In genomic region chr12:124562796-124563181, GRCh38 we compare ENCODE assay signal across 18 cellular contexts. TPM values are rescaled to one million over a fixed set of nuclear protein-coding genes. Genes with fewer than 3 reads are reported as not detected.
DNase-seq lines count a peak whose midpoint lies in the region; ATAC-seq, FAIRE-seq and TF ChIP-seq lines count a peak whose summit lies in the region.
"Had no signal": no experiment of that assay in that cellular context is flagged by ENCODE, and none has a peak within 500 bp of the region (broad histone marks: within the 10 kb centered on the region; RNA-seq: fewer than 3 reads in every experiment).

No MANE protein-coding gene starts in this region.

- 93% methylated on average over 4 of the region's 4 CpGs for WGBS in smooth muscle cell (ENCODE audit: low lambda C conversion rate)

- ATAC-seq in memory B cell (ENCODE audit: low read depth) (no peak), GM19395 (IDR thresholded peaks at IDR 0.05; ENCODE audit: unreplicated experiment) (no peak), HG02840 (IDR thresholded peaks at IDR 0.05; ENCODE audit: low FRiP score, unreplicated experiment) (no peak)
- ATAC-seq: HCT116, Right ventricle myocardium inferior had no signal

- no peak for DNase-seq in astrocyte (ENCODE audit: low read depth)
- DNase-seq in memory B cell (ENCODE audit: low spot score in 2 of 2), result no peak
- DNase-seq in smooth muscle cell (lab: John Stamatoyannopoulos, UW; ENCODE audit: unreplicated experiment), result no peak
- no peak for DNase-seq in middle frontal gyrus (ENCODE audit: extremely low spot score, low spot score)
- DNase-seq in kidney tubule cell (ENCODE audit: low spot score), result no peak
- DNase-seq: Calu3; CD4-positive, alpha-beta memory T cell; Karpas-422; MM.1S; NCI-H1092 treated with DMSO at 0.1 percent for 48 hours; NCI-H1694; NCI-H524 had no signal

- H3K36me3 Mint-ChIP-seq in astrocyte (ENCODE audit: low read depth, unreplicated experiment) (peaks cover 5% of the 10 kb centered on the region), memory B cell (peaks cover 6% of the 10 kb centered on the region)

- H3K9ac ChIP-seq in astrocyte (ENCODE audit: low read length) (no peak overlapping the region), smooth muscle cell (ENCODE audit: low read depth) (no peak overlapping the region)

- no peaks in the 10 kb centered on the region for H3K27me3 ChIP-seq in astrocyte (ENCODE audit: insufficient read depth, low read length)
- H3K27me3 ChIP-seq in smooth muscle cell (ENCODE audit: low read depth), result no peaks in the 10 kb centered on the region

- H3K79me2 ChIP-seq in astrocyte (ENCODE audit: insufficient read depth, low read length) (peaks cover 93% of the 10 kb centered on the region), smooth muscle cell (ENCODE audit: low read depth) (peaks cover 94% of the 10 kb centered on the region)

- no peak for FAIRE-seq in astrocyte (lab: Jason Lieb, UNC)

- peaks cover 18% of the 10 kb centered on the region for H3F3A ChIP-seq in smooth muscle cell (ENCODE audit: low read depth)

- H3K9me3 ChIP-seq in HEK293 (ENCODE audit: control insufficient read depth, insufficient read depth, low read depth, low read length) (no peaks in the 10 kb centered on the region), astrocyte (ENCODE audit: insufficient read depth, low read depth, low read length) (no peaks in the 10 kb centered on the region), smooth muscle cell (replicated peaks; ENCODE audit: low read depth) (no peaks in the 10 kb centered on the region)

- H3K27me3 Mint-ChIP-seq in astrocyte (ENCODE audit: low read depth, unreplicated experiment) (no peaks in the 10 kb centered on the region), memory B cell (no peaks in the 10 kb centered on the region)
- H3K27me3 Mint-ChIP-seq: B cell; CD4-positive, alpha-beta memory T cell had no signal

- H4K20me1 ChIP-seq in astrocyte (ENCODE audit: insufficient read depth, low read length) (peaks cover 85% of the 10 kb centered on the region), smooth muscle cell (ENCODE audit: low read depth) (peaks cover 86% of the 10 kb centered on the region)

- peak overlapping the region; percentile 82 for H3K4me3 Mint-ChIP-seq in astrocyte (ENCODE audit: unreplicated experiment)
- H3K4me3 Mint-ChIP-seq in memory B cell, result no peak overlapping the region
- H3K4me3 Mint-ChIP-seq: B cell had no signal

- POLR2A ChIA-PET in HEK293 (lab: Yijun Ruan, JAX), result no interaction called here

- H2AFZ ChIP-seq in astrocyte (ENCODE audit: low read depth, low read length), result no peak overlapping the region
- H2AFZ ChIP-seq in smooth muscle cell (ENCODE audit: low read depth), result no peak overlapping the region

- no peak for TF ChIP-seq CTCF in HEK293 (tag by site-specific recombination; IDR thresholded peaks at IDR 0.05)
- TF ChIP-seq CTCF in astrocyte (IDR thresholded peaks at IDR 0.05; ENCODE audit: insufficient read depth, low read depth, low read length), result no peak
- TF ChIP-seq CTCF in smooth muscle cell (IDR thresholded peaks at IDR 0.05; ENCODE audit: borderline replicate concordance, insufficient read depth, poor library complexity, severe bottlenecking), result no peak

- no peaks in the 10 kb centered on the region for H3K9me3 Mint-ChIP-seq in astrocyte (ENCODE audit: unreplicated experiment)
- H3K9me3 Mint-ChIP-seq in memory B cell, result peaks cover 2% of the 10 kb centered on the region

- H3K27ac Mint-ChIP-seq in astrocyte (ENCODE audit: unreplicated experiment), result peak overlapping the region; percentile 12
- peak overlapping the region; percentile 35 for H3K27ac Mint-ChIP-seq in memory B cell

- H3K4me2 ChIP-seq in astrocyte (ENCODE audit: low read length) (no peak overlapping the region), smooth muscle cell (no peak overlapping the region)

- H3K4me1 Mint-ChIP-seq in astrocyte (ENCODE audit: low read depth, unreplicated experiment), result peaks cover 26% of the 10 kb centered on the region
- H3K4me1 Mint-ChIP-seq in memory B cell, result peaks cover 25% of the 10 kb centered on the region

- no peaks in the 10 kb centered on the region for H3K36me3 ChIP-seq in HEK293 (ENCODE audit: control insufficient read depth in 2 of 2, insufficient read depth in 1 of 2, low read length in 2 of 2)
- no peaks in the 10 kb centered on the region for H3K36me3 ChIP-seq in astrocyte (ENCODE audit: insufficient read depth, low read length)
- no peaks in the 10 kb centered on the region for H3K36me3 ChIP-seq in smooth muscle cell (ENCODE audit: low read depth)

- peaks cover 2% of the 10 kb centered on the region; the same call in 1 of the 2 replicates for H3K4me1 ChIP-seq in HEK293 (ENCODE audit: control insufficient read depth, insufficient read depth, low read length)
- peaks cover 17% of the 10 kb centered on the region for H3K4me1 ChIP-seq in astrocyte (ENCODE audit: insufficient read depth, low read length)
- H3K4me1 ChIP-seq in smooth muscle cell (ENCODE audit: low read depth), result peaks cover 16% of the 10 kb centered on the region

- H3K4me3 ChIP-seq in HEK293 (ENCODE audit: low read depth, low read length), result no peak overlapping the region
- H3K4me3 ChIP-seq in astrocyte (ENCODE audit: insufficient read depth, low read depth, low read length), result no peak overlapping the region
- no peak overlapping the region for H3K4me3 ChIP-seq in smooth muscle cell

- H3K27ac ChIP-seq in HEK293 (ENCODE audit: extremely low read depth, low read depth, low read length) (no peak overlapping the region), astrocyte (ENCODE audit: low read depth, low read length) (no peak overlapping the region), smooth muscle cell (ENCODE audit: low read depth) (peak overlapping the region; percentile 98)

- CTCF ChIA-PET in HEK293 (lab: Yijun Ruan, JAX), result interaction anchor here (1.9 kb wide), 1 partner anchor 11 kb away, joined by 7 read pairs; no protein-coding TSS in a partner anchor

TF ChIP-seq in HEK293, 187 proteins besides CTCF, POLR2A, EP300 and RAD21:
- TF ChIP-seq ZNF580 (tag by site-specific recombination; IDR thresholded peaks at IDR 0.05), result 0 out of 2 replicates have a peak, but pooled peaks have one; percentile 18
- TF ChIP-seq, protein P1, sequence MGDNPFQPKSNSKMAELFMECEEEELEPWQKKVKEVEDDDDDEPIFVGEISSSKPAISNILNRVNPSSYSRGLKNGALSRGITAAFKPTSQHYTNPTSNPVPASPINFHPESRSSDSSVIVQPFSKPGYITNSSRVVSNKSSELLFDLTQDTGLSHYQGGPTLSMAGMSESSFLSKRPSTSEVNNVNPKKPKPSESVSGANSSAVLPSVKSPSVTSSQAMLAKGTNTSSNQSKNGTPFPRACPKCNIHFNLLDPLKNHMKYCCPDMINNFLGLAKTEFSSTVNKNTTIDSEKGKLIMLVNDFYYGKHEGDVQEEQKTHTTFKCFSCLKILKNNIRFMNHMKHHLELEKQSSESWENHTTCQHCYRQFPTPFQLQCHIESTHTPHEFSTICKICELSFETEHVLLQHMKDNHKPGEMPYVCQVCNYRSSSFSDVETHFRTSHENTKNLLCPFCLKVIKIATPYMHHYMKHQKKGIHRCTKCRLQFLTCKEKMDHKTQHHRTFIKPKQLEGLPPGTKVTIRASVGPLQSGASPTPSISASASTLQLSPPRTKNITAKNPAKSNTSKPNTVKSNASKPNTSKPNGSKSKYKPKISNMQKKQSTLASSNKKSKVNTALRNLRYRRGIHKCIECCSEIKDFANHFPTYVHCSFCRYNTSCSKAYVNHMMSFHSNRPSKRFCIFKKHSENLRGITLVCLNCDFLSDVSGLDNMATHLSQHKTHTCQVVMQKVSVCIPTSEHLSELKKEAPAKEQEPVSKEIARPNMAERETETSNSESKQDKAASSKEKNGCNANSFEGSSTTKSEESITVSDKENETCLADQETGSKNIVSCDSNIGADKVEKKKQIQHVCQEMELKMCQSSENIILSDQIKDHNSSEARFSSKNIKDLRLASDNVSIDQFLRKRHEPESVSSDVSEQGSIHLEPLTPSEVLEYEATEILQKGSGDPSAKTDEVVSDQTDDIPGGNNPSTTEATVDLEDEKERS (tag by site-specific recombination; IDR thresholded peaks at IDR 0.05), result 0 out of 2 replicates have a peak, but pooled peaks have one; percentile 12
- no peak for TF ChIP-seq ZIC2 (tag by site-specific recombination; IDR thresholded peaks at IDR 0.05)
TF ChIP-seq in HEK293: peak in this region for 2.

RNA-seq across cellular contexts. Expression of gene NCOR2, which starts 4.6 kb away (rescaled TPM):
- total RNA-seq in astrocyte (425 and 489 TPM in 2 replicates), smooth muscle cell (64.1 and 64.7 TPM in 2 replicates)
- 164 and 169 TPM in 2 replicates for polyA plus RNA-seq in smooth muscle cell
